8 cellular contexts compared by ENCODE assay signal in genomic region chr6:26571592-26572296, GRCh38. TPM values are rescaled to one million over a fixed set of nuclear protein-coding genes. Genes with fewer than 3 reads are reported as not detected.
DNase-seq lines count a peak whose midpoint lies in the region; ATAC-seq and TF ChIP-seq lines count a peak whose summit lies in the region.

No MANE protein-coding gene starts in this region.

- H3K27ac ChIP-seq in Peyer's patch = peak overlapping the region; percentile 4 to 64 (median 46)

- TF ChIP-seq POLR2A in Peyer's patch (IDR thresholded peaks at IDR 0.05) = no peak

- H2AFZ ChIP-seq in Loucy (ENCODE audit: low read length) = peak overlapping the region; percentile 59

- H3K4me2 ChIP-seq in Loucy (ENCODE audit: low read depth, low read length, poor library complexity, severe bottlenecking) = peak overlapping the region; percentile 54

- no peaks in the 10 kb centered on the region for H4K20me1 ChIP-seq in Loucy (ENCODE audit: insufficient read depth, low read length, poor library complexity, severe bottlenecking)

- no peaks in the 10 kb centered on the region; the same call in 1 of the 2 replicates for H3F3A ChIP-seq in Loucy (ENCODE audit: low read depth)

- H3K4me1 ChIP-seq in Loucy (ENCODE audit: insufficient read depth, low read length, poor library complexity, severe bottlenecking) (no peaks in the 10 kb centered on the region), Peyer's patch (peaks cover 0 to 4% (median 0%) of the 10 kb centered on the region in 4 donors), adipocyte (ENCODE audit: control insufficient read depth, insufficient read depth, low read length) (peaks cover 3% of the 10 kb centered on the region)

- H3K4me3 ChIP-seq in Loucy (ENCODE audit: low read length, poor library complexity, severe bottlenecking) = peak overlapping the region; percentile 68
- peak overlapping the region; percentile 26 to 52 (median 41) for H3K4me3 ChIP-seq in Peyer's patch
- peak overlapping the region; percentile 87 for H3K4me3 ChIP-seq in adipocyte (ENCODE audit: low read length)

- TF ChIP-seq CTCF in Loucy (conservative IDR thresholded peaks at IDR 0.05; ENCODE audit: low read length) = no peak
- TF ChIP-seq CTCF in Peyer's patch (IDR thresholded peaks at IDR 0.05) = no peak

- DNase-seq in DMS153 (lab: John Stamatoyannopoulos, UW) = peak; percentile 76
- peak in 2 of 3 donors; percentile 55 to 62 for DNase-seq in Peyer's patch
- DNase-seq in adipocyte (ENCODE audit: low read depth) = peak; percentile 92
- DNase-seq in left cardiac atrium = no peak
- peak in 6 of 10 donors; percentile 20 to 88 (median 44) for DNase-seq in posterior cingulate gyrus

- peak overlapping the region; percentile 59 for H3K9ac ChIP-seq in Loucy (ENCODE audit: low read depth, low read length, poor library complexity, severe bottlenecking)
- H3K9ac ChIP-seq in adipocyte (ENCODE audit: low read length) = peak overlapping the region; percentile 70

- ATAC-seq in left cardiac atrium (peak; percentile 66 to 82), GM19455 (IDR thresholded peaks at IDR 0.05; ENCODE audit: unreplicated experiment) (no peak), HG03342 (IDR thresholded peaks at IDR 0.05; ENCODE audit: unreplicated experiment) (no peak)

- intact Hi-C loops in left cardiac atrium (cut with DNase I) (loop anchor here in 1 of 2 donors (1.0 to 5.0 kb wide), 2 partner anchors 24 to 229 kb away; no protein-coding TSS in a partner anchor), posterior cingulate gyrus (cut with DNase I) (loop anchor here (1.0 kb wide), 1 partner anchor 24 kb away; no protein-coding TSS in a partner anchor)

- no peaks in the 10 kb centered on the region for H3K27me3 ChIP-seq in Loucy (ENCODE audit: insufficient read depth, low read length, poor library complexity, severe bottlenecking)
- H3K27me3 ChIP-seq in Peyer's patch = no peaks in the 10 kb centered on the region
- no peaks in the 10 kb centered on the region for H3K27me3 ChIP-seq in adipocyte (replicated peaks; ENCODE audit: control insufficient read depth, insufficient read depth, low read length)

- no peaks in the 10 kb centered on the region for H3K9me2 ChIP-seq in Loucy (replicated peaks; ENCODE audit: low read depth, low read length)

- H3K79me2 ChIP-seq in Loucy (ENCODE audit: insufficient read depth, low read length) = no peaks in the 10 kb centered on the region

- H3K36me3 ChIP-seq in Loucy (ENCODE audit: insufficient read depth, low read length) = no peaks in the 10 kb centered on the region
- H3K36me3 ChIP-seq in Peyer's patch = no peaks in the 10 kb centered on the region
- no peaks in the 10 kb centered on the region for H3K36me3 ChIP-seq in adipocyte (ENCODE audit: control insufficient read depth, insufficient read depth, low read length, severe bottlenecking)

- H3K9me3 ChIP-seq in Loucy (ENCODE audit: insufficient read depth, low read depth, low read length) (no peaks in the 10 kb centered on the region), Peyer's patch (no peaks in the 10 kb centered on the region), adipocyte (ENCODE audit: control insufficient read depth, low read length) (no peaks in the 10 kb centered on the region)

RNA-seq across cellular contexts. Expression of gene ABT1, which starts 25.0 kb away (rescaled TPM):
- total RNA-seq in Peyer's patch (10 to 100 TPM; 11.5 to 16.1 (median 11.8) TPM), left cardiac atrium (10 to 100 TPM in 1 of 2 donors, 1 to 10 TPM in 1; 8.2 to 10.7 TPM)

RNA-seq across cellular contexts. Expression of gene HMGN4, which starts 33.6 kb away (rescaled TPM):
- total RNA-seq in Peyer's patch (10 to 100 TPM; 46.1 to 74.3 (median 57.6) TPM), left cardiac atrium (10 to 100 TPM; 29.4 to 38.6 TPM)

Comparison
In these comparisons a context has a peak if more than half of its experiments do, and no peak if none do; other contexts are left out.
1. ATAC-seq: peak in left cardiac atrium (2 of 2); none in GM19455 (single experiment) and HG03342 (single experiment).
2. Peak in every context shown above with its lines, with median percentiles within 50 percentile points of each other: H3K4me3 ChIP-seq.